14 cellular contexts compared by ENCODE assay signal in genomic region chr3:130119824-130120223, GRCh38. TPM values are rescaled to one million over a fixed set of nuclear protein-coding genes. Genes with fewer than 3 reads are reported as not detected.
A peak's percentile ranks its signal among the peaks of the same experiment; 100 is the strongest.
DNase-seq lines count a peak whose midpoint lies in the region; FAIRE-seq and TF ChIP-seq lines count a peak whose summit lies in the region.
"Not testable (repeated sequence)": the region's sequence is repeated elsewhere in the genome, so short reads cannot be mapped to it uniquely, and the experiment has no call there.
"Had no signal": no experiment of that assay in that cellular context is flagged by ENCODE, and none has a peak within 500 bp of the region (broad histone marks: within the 10 kb centered on the region; RNA-seq: fewer than 3 reads in every experiment).

No MANE protein-coding gene starts in this region.

- H3K4me3 ChIP-seq in AG04450 (ENCODE audit: low read depth, low read length); SJCRH30; endothelial cell of umbilical vein (replicated peaks in 1 of 3; ENCODE audit: insufficient read depth in 1 of 3, low read depth in 1 of 3, low read length in 3 of 3); mesenchymal stem cell (ENCODE audit: insufficient read depth in 1 of 2, low read depth in 1 of 2, low read length in 2 of 2): not testable (repeated sequence)

- 78% methylated on average over 8 of the region's 9 CpGs for WGBS in mesenchymal stem cell

- H4K8ac ChIP-seq in mesenchymal stem cell (ENCODE audit: low read length) = peak overlapping the region; percentile 4

- H4K91ac ChIP-seq in mesenchymal stem cell (ENCODE audit: low read length) = peak overlapping the region; percentile 18

- POLR2A ChIA-PET in AG04450 (lab: Yijun Ruan, JAX); endothelial cell of umbilical vein (lab: Charles Lee): not testable (repeated sequence)

- not testable (repeated sequence) for H3K4ac ChIP-seq in mesenchymal stem cell (ENCODE audit: low read depth in 1 of 2, low read length in 2 of 2)

- intact Hi-C loops in endothelial cell of umbilical vein (cut with micrococcal nuclease) = not testable (repeated sequence)

- not testable (repeated sequence) for H2AFZ ChIP-seq in endothelial cell of umbilical vein (ENCODE audit: low read depth, low read length); mesenchymal stem cell (ENCODE audit: low read depth, low read length)

- peak overlapping the region in 1 of 2 experiments; percentile 31 for H2BK12ac ChIP-seq in mesenchymal stem cell (ENCODE audit: low read length in 2 of 2)

- not testable (repeated sequence) for H3K9me1 ChIP-seq in endothelial cell of umbilical vein (replicated peaks; ENCODE audit: control insufficient read depth, extremely low read depth, insufficient read depth, low read length)

- not testable (repeated sequence) for H2BK5ac ChIP-seq in mesenchymal stem cell (ENCODE audit: low read depth, low read length, poor library complexity, severe bottlenecking)

- not testable (repeated sequence) for H3K14ac ChIP-seq in mesenchymal stem cell (ENCODE audit: low read length in 2 of 2)

- H3K27me3 ChIP-seq in AG04450 (ENCODE audit: control insufficient read depth, insufficient read depth, low read length); SJCRH30; endothelial cell of umbilical vein (ENCODE audit: control insufficient read depth in 2 of 2, insufficient read depth in 2 of 2, low read length in 2 of 2); mesenchymal stem cell (ENCODE audit: control insufficient read depth in 1 of 2, insufficient read depth in 1 of 2, low read length in 2 of 2): not testable (repeated sequence)

- dilution Hi-C loops in endothelial cell of umbilical vein (cut with MboI; ENCODE audit: extremely low pct_ligation_motif_present, low sequenced_read_pairs) = not testable (repeated sequence)

- H3K23ac ChIP-seq in mesenchymal stem cell (ENCODE audit: low read length in 2 of 2) = not testable (repeated sequence)

- FAIRE-seq in endothelial cell of umbilical vein (lab: Jason Lieb, UNC) = not testable (repeated sequence)

- not testable (repeated sequence) for H2AK5ac ChIP-seq in mesenchymal stem cell (ENCODE audit: low read length, severe bottlenecking)

- not testable (repeated sequence) for H3K18ac ChIP-seq in mesenchymal stem cell (ENCODE audit: low read depth in 1 of 2, low read length in 2 of 2)

- peak overlapping the region; percentile 31 for H3K27ac ChIP-seq in AG04450 (ENCODE audit: low read depth, low read length)
- H3K27ac ChIP-seq in SJCRH30; endothelial cell of umbilical vein (ENCODE audit: insufficient read depth, low read depth, low read length); mesenchymal stem cell (ENCODE audit: low read length, poor library complexity, severe bottlenecking): not testable (repeated sequence)

- H3K79me1 ChIP-seq in mesenchymal stem cell (replicated peaks; ENCODE audit: low read length, poor library complexity, severe bottlenecking) = not testable (repeated sequence)

- not testable (repeated sequence) for TF ChIP-seq CTCF in AG04450 (IDR thresholded peaks at IDR 0.05; ENCODE audit: low read depth, low read length); endothelial cell of umbilical vein (IDR thresholded peaks at IDR 0.05; ENCODE audit: extremely low read depth in 1 of 2, insufficient read depth in 1 of 2, low read depth in 1 of 2, low read length in 2 of 2)

- CTCF ChIA-PET in AG04450 (lab: Charles Lee); endothelial cell of umbilical vein (lab: Charles Lee): not testable (repeated sequence)

- H3K79me2 ChIP-seq in endothelial cell of umbilical vein (ENCODE audit: control insufficient read depth, insufficient read depth, low read length) = not testable (repeated sequence)

- H4K20me1 ChIP-seq in endothelial cell of umbilical vein (replicated peaks; ENCODE audit: control insufficient read depth, extremely low read depth, insufficient read depth, low read length) = not testable (repeated sequence)

- not testable (repeated sequence) for H3K9ac ChIP-seq in endothelial cell of umbilical vein (replicated peaks; ENCODE audit: extremely low read depth, insufficient read depth, low read length); mesenchymal stem cell (ENCODE audit: low read length)

- not testable (repeated sequence) for H3K4me2 ChIP-seq in endothelial cell of umbilical vein (ENCODE audit: insufficient read depth, low read length); mesenchymal stem cell (ENCODE audit: low read length, poor library complexity, severe bottlenecking)

- not testable (repeated sequence) for H2BK120ac ChIP-seq in mesenchymal stem cell (ENCODE audit: low read depth, low read length)

- not testable (repeated sequence) for H3K4me1 ChIP-seq in SJCRH30; endothelial cell of umbilical vein (ENCODE audit: control insufficient read depth, extremely low read depth, insufficient read depth, low read length); mesenchymal stem cell (ENCODE audit: control insufficient read depth, insufficient read depth, low read depth, low read length)

- TF ChIP-seq POLR2A in endothelial cell of umbilical vein (IDR thresholded peaks at IDR 0.05; ENCODE audit: low read depth, low read length) = not testable (repeated sequence)

- not testable (repeated sequence) for H3K9me3 ChIP-seq in AG04450 (ENCODE audit: control insufficient read depth, insufficient read depth, low read length); SJCRH30 (replicated peaks); endothelial cell of umbilical vein (replicated peaks; ENCODE audit: control insufficient read depth, insufficient read depth, low read length); mesenchymal stem cell (ENCODE audit: control insufficient read depth, low read length)

- H3K36me3 ChIP-seq in SJCRH30; endothelial cell of umbilical vein (ENCODE audit: control insufficient read depth in 2 of 2, extremely low read depth in 1 of 2, insufficient read depth in 2 of 2, low read length in 2 of 2); mesenchymal stem cell (ENCODE audit: control insufficient read depth in 1 of 2, insufficient read depth in 2 of 2, low read depth in 1 of 2, low read length in 2 of 2): not testable (repeated sequence)

- not testable (repeated sequence) for BruUV-seq in endothelial cell of umbilical vein (replicated peaks; lab: Mats Ljungman, UMichigan)

- not testable (repeated sequence) for H2BK15ac ChIP-seq in mesenchymal stem cell (ENCODE audit: low read depth, poor library complexity, severe bottlenecking)

- not testable (repeated sequence) for DNase-seq in AG04450 (ENCODE audit: low read depth, low spot score)
- DNase-seq in Daoy (ENCODE audit: low read depth) (peak; percentile 25), NCI-H128 (lab: John Stamatoyannopoulos, UW; ENCODE audit: unreplicated experiment) (peak; percentile 81), NCI-H2107 treated with DMSO at 0.1 percent for 48 hours (lab: John Stamatoyannopoulos, UW; ENCODE audit: unreplicated experiment) (peak; percentile 54), NCI-H510A (lab: John Stamatoyannopoulos, UW) (peak; percentile 24), SJCRH30 (peak; percentile 27 to 38), endothelial cell of umbilical vein (ENCODE audit: low read depth, low spot score) (peak; percentile 22), mesenchymal stem cell (peak; percentile 6)

RNA-seq across cellular contexts. Expression of gene ALG1L2, which starts 38.2 kb away (rescaled TPM):
- polyA plus RNA-seq in AG04450 (2011; rRNA removed) = 0.29 TPM in 1 of 2 replicates, not detected in the other
- not detected in 2 replicates for polyA minus RNA-seq in AG04450 (2011; rRNA and poly(A)+ RNA removed)
- not detected in 2 replicates for total RNA-seq in Daoy (2014; rRNA removed; shearing (Covaris generic))
- 0.46 TPM in 1 of 2 replicates, not detected in the other for total RNA-seq in SJCRH30 (2014; rRNA removed; shearing (Covaris generic))
- total RNA-seq in endothelial cell of umbilical vein = not detected in 2 replicates
- polyA plus RNA-seq in endothelial cell of umbilical vein = not detected in 2 replicates
- not detected in 2 replicates for polyA plus RNA-seq in endothelial cell of umbilical vein (2011; cell fraction: cytosol; rRNA removed)
- polyA plus RNA-seq in endothelial cell of umbilical vein (2011; cell fraction: nucleus; rRNA removed) = not detected in 2 replicates
- not detected in 2 replicates for polyA plus RNA-seq in endothelial cell of umbilical vein (2012)
- not detected in 2 replicates for polyA minus RNA-seq in endothelial cell of umbilical vein
- not detected for polyA minus RNA-seq in endothelial cell of umbilical vein (2011; cell fraction: cytosol; rRNA and poly(A)+ RNA removed)
- polyA minus RNA-seq in endothelial cell of umbilical vein (2011; cell fraction: nucleus; rRNA and poly(A)+ RNA removed) = 1.3 TPM in 1 of 2 replicates, not detected in the other
- polyA plus RNA-seq in mesenchymal stem cell (2013, experiment 1 of 2) = not detected
- not detected for polyA plus RNA-seq in mesenchymal stem cell (2013, experiment 2 of 2)
- total RNA-seq: activated CD4-positive, alpha-beta memory T cell treated with anti-CD3 and anti-CD28 coated beads for 36 hours; activated naive CD4-positive, alpha-beta T cell treated with anti-CD3 and anti-CD28 coated beads for 36 hours; activated T-helper 1 cell treated with anti-CD3 and anti-CD28 coated beads, Interleukin-12 subunit alpha, Interleukin-12 subunit beta, Interleukin-2, Interleukin-4 antibody, amounts not matched to agents 30 ng/mL and 10 ng/mL and 1 ng/mL, durations not matched to agents 14 hours and 24 hours and 36 hours; NCI-H460; tibial nerve had no signal
- polyA plus RNA-seq: spleen had no signal
